In the genomic region with DNA sequence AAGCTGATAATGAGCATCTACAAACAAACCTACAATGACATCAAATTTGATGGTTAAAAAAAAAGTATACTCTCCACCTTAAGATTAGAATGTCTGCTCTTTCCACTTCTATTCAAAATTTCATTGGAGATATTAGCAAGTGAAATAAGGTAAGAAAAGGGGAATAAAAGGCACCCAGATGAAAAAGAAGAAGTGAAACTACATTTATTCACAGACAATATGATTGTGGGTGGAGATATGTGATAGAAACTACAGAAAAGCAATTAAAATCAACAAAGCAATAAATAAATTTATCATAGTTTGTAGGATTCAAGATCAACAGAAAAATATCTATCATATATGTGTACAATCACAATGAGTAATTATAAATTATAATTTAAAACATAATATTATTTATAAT, we compare ENCODE assay signal across 26 cellular contexts.
"Had no signal": no experiment of that assay in that cellular context is flagged by ENCODE, and none has a peak within 500 bp of the region (broad histone marks: within the 10 kb centered on the region; RNA-seq: fewer than 3 reads in every experiment).

No MANE protein-coding gene starts in this region.

- H3K79me2 ChIP-seq: hepatocyte, parathyroid adenoma had no signal

- H3K27ac Mint-ChIP-seq: mesothelial cell of epicardium; naive B cell; nephron; neural progenitor cell; progenitor cell of endocrine pancreas; stimulated activated naive B cell treated with anti-CD40 and anti-IgM and Interleukin-4, amounts not matched to agents 10 μg/mL and 1 μg/mL and 100 μg/mL, for 72 hours; stimulated activated naive CD8-positive, alpha-beta T cell treated with anti-CD3 and anti-CD28 coated beads, Interleukin-15, Interleukin-2, amounts not matched to agents 100 ng/mL and 50 ng/mL, for 24 hours had no signal

- H3K27ac ChIP-seq: gastroesophageal sphincter, heart left ventricle, hepatocyte, neural progenitor cell, parathyroid adenoma, right lobe of liver, thoracic aorta, transverse colon, upper lobe of right lung, uterus had no signal

- H3K4me3 Mint-ChIP-seq: mesothelial cell of epicardium; naive B cell; nephron; neural progenitor cell; stimulated activated naive B cell treated with anti-CD40 and anti-IgM and Interleukin-4, amounts not matched to agents 10 μg/mL and 1 μg/mL and 100 μg/mL, for 72 hours; stimulated activated naive CD8-positive, alpha-beta T cell treated with anti-CD3 and anti-CD28 coated beads, Interleukin-15, Interleukin-2, amounts not matched to agents 100 ng/mL and 50 ng/mL, for 24 hours had no signal

- H3K9me3 ChIP-seq: gastroesophageal sphincter, mucosa of descending colon, right lobe of liver, thoracic aorta, transverse colon, uterus had no signal

- H3K9me3 Mint-ChIP-seq: neural progenitor cell; stimulated activated naive CD8-positive, alpha-beta T cell treated with anti-CD3 and anti-CD28 coated beads, Interleukin-15, Interleukin-2, amounts not matched to agents 100 ng/mL and 50 ng/mL, for 24 hours had no signal

- H3K4me2 ChIP-seq: hepatocyte, neural progenitor cell had no signal

- H3K4me1 Mint-ChIP-seq: mesothelial cell of epicardium; naive B cell; nephron; neural progenitor cell; stimulated activated naive B cell treated with anti-CD40 and anti-IgM and Interleukin-4, amounts not matched to agents 10 μg/mL and 1 μg/mL and 100 μg/mL, for 72 hours had no signal

- H3K27me3 ChIP-seq: gastroesophageal sphincter, heart left ventricle, hepatocyte, neural progenitor cell, right lobe of liver, transverse colon, upper lobe of right lung, uterus had no signal

- H2AFZ ChIP-seq: hepatocyte, neural progenitor cell, parathyroid adenoma had no signal

- H3K9ac ChIP-seq: neural progenitor cell, parathyroid adenoma had no signal

- H3K36me3 Mint-ChIP-seq: mesothelial cell of epicardium; neural progenitor cell; stimulated activated naive B cell treated with anti-CD40 and anti-IgM and Interleukin-4, amounts not matched to agents 10 μg/mL and 1 μg/mL and 100 μg/mL, for 72 hours had no signal

- DNase-seq: cortex of kidney; effector CD4-positive, alpha-beta T cell; heart left ventricle; kidney; mesenchymal stem cell; mucosa of descending colon; naive B cell; right lobe of liver; small intestine; stimulated activated CD4-positive, alpha-beta T cell treated with anti-CD3 and anti-CD28 coated beads, Interleukin-15, amount 100 ng/mL, for 24 hours; stimulated activated CD4-positive, alpha-beta T cell treated with anti-CD3 and anti-CD28 coated beads, Interleukin-2, amount 100 ng/mL, for 48 hours; stimulated activated naive B cell treated with anti-CD40 and anti-IgM and Interleukin-4, amounts not matched to agents 10 μg/mL and 1 μg/mL and 100 μg/mL, for 72 hours; transverse colon; upper lobe of right lung; uterus had no signal

- ATAC-seq: gastroesophageal sphincter; heart left ventricle; left lobe of liver; mucosa of descending colon; right lobe of liver; stimulated activated naive B cell treated with anti-CD40 and anti-IgM and Interleukin-4, amounts not matched to agents 10 μg/mL and 1 μg/mL and 100 μg/mL, for 72 hours; upper lobe of right lung had no signal

- H3K36me3 ChIP-seq: gastroesophageal sphincter, heart left ventricle, neural progenitor cell, right lobe of liver, thoracic aorta, transverse colon, upper lobe of right lung, uterus had no signal

- H3K4me1 ChIP-seq: gastroesophageal sphincter, heart left ventricle, neural progenitor cell, parathyroid adenoma, right lobe of liver, transverse colon, upper lobe of right lung, uterus had no signal

- H3K27me3 Mint-ChIP-seq: naive B cell; progenitor cell of endocrine pancreas; stimulated activated naive B cell treated with anti-CD40 and anti-IgM and Interleukin-4, amounts not matched to agents 10 μg/mL and 1 μg/mL and 100 μg/mL, for 72 hours had no signal

- H3K4me3 ChIP-seq: gastroesophageal sphincter, heart left ventricle, hepatocyte, lung, mucosa of descending colon, neural progenitor cell, right lobe of liver, thoracic aorta, transverse colon, upper lobe of right lung, uterus had no signal
